Comparison of ENCODE assay signal across 9 cellular contexts in the genomic region with DNA sequence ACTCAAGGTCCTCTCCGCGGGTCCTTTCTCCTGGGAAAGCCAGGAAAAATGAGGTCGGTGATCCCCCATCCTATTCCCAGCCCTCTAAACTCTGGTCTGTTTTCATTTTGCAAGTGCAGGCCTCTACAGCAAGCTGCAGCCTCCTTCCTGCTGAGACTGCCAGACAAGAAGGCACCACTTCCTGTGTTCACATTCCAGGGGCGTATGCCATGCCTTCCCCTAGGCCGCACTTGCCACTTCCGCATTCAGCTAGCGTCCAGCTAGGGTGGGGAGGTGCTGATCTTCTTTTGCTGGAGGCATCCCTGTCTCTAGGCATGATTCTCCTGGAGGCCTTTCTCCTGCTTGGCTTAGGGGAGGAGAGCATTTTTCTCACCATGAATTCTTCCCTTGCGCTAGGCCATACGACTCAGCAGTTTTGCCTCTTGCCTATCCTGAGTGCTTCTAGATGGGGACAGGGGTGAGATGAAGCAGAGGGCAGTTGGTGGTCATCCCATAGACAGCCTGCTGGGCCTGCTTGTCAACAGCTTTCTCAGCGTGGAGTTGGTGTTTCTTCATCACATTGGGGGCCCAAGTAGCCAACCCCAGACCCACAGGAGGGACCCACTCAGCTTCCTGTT.
DNase-seq lines count a peak whose midpoint lies in the region; ATAC-seq and TF ChIP-seq lines count a peak whose summit lies in the region.
"Had no signal": no experiment of that assay in that cellular context is flagged by ENCODE, and none has a peak within 500 bp of the region (broad histone marks: within the 10 kb centered on the region; RNA-seq: fewer than 3 reads in every experiment).

No MANE protein-coding gene starts in this region.

- H3K4me1 ChIP-seq in endodermal cell (ENCODE audit: control insufficient read depth, insufficient read depth, low read length), result peaks cover under 1% of the 10 kb centered on the region
- H3K4me1 ChIP-seq in CD8-positive, alpha-beta memory T cell (ENCODE audit: insufficient read depth, low read length), result peaks cover 12% of the 10 kb centered on the region

- H3K9ac ChIP-seq in endodermal cell (ENCODE audit: extremely low read depth, low read length, poor library complexity, severe bottlenecking), result no peak overlapping the region

- no peak for TF ChIP-seq POLR2A in NB4 (IDR thresholded peaks at IDR 0.05; ENCODE audit: extremely low read depth, insufficient read length)

- no peaks in the 10 kb centered on the region for H3K27me3 ChIP-seq in endodermal cell (ENCODE audit: control insufficient read depth, insufficient read depth, low read length, poor library complexity, severe bottlenecking)
- H3K27me3 ChIP-seq in CD8-positive, alpha-beta memory T cell (ENCODE audit: insufficient read depth, low read length, poor library complexity, severe bottlenecking), result no peaks in the 10 kb centered on the region

- CTCF ChIA-PET in CD8-positive, alpha-beta memory T cell (lab: Charles Lee), result no interaction called here

- TF ChIP-seq CTCF in NB4 (IDR thresholded peaks at IDR 0.05; ENCODE audit: low read depth, low read length) (no peak), endodermal cell (conservative IDR thresholded peaks at IDR 0.05) (no peak), natural killer cell (IDR thresholded peaks at IDR 0.05) (no peak)

- DNase-seq in ELR (ENCODE audit: low read depth) (peak; percentile 46), NB4 (ENCODE audit: low read depth) (peak; percentile 51), endodermal cell (peak; percentile 80), natural killer cell (no peak), amygdala (lab: John Stamatoyannopoulos, UW) (no peak), OCI-M2 (lab: John Stamatoyannopoulos, UW; ENCODE audit: unreplicated experiment) (no peak)
- DNase-seq in CD8-positive, alpha-beta memory T cell, result no peak
- DNase-seq: NCI-H1417 had no signal

- H3K4me3 ChIP-seq in NB4 (ENCODE audit: low read depth, low read length) (no peak overlapping the region), endodermal cell (ENCODE audit: low read length) (no peak overlapping the region)
- no peak overlapping the region for H3K4me3 ChIP-seq in CD8-positive, alpha-beta memory T cell (ENCODE audit: low read length)

- H3K36me3 ChIP-seq in endodermal cell (ENCODE audit: control insufficient read depth, insufficient read depth, low read length), result no peaks in the 10 kb centered on the region
- no peaks in the 10 kb centered on the region for H3K36me3 ChIP-seq in CD8-positive, alpha-beta memory T cell (ENCODE audit: insufficient read depth, low read length)

- POLR2A ChIA-PET in CD8-positive, alpha-beta memory T cell (lab: Charles Lee), result no interaction called here

- H3K27me3 Mint-ChIP-seq in endodermal cell (ENCODE audit: insufficient read depth) (peaks cover 4% of the 10 kb centered on the region), natural killer cell (ENCODE audit: low read depth in 2 of 2) (no peaks in the 10 kb centered on the region)
- H3K27me3 Mint-ChIP-seq in CD8-positive, alpha-beta memory T cell, result peaks cover 5 to 9% of the 10 kb centered on the region in 2 donors

- H3K9me3 Mint-ChIP-seq in endodermal cell (no peaks in the 10 kb centered on the region), natural killer cell (no peaks in the 10 kb centered on the region)
- H3K9me3 Mint-ChIP-seq in CD8-positive, alpha-beta memory T cell, result no peaks in the 10 kb centered on the region
- H3K9me3 Mint-ChIP-seq: central memory CD8-positive, alpha-beta T cell had no signal

- H3K36me3 Mint-ChIP-seq in endodermal cell (ENCODE audit: low read depth), result no peaks in the 10 kb centered on the region
- H3K36me3 Mint-ChIP-seq in natural killer cell, result no peaks in the 10 kb centered on the region
- no peaks in the 10 kb centered on the region for H3K36me3 Mint-ChIP-seq in CD8-positive, alpha-beta memory T cell

- 75 to 87% methylated on average over 5 to 10 of the region's 10 CpGs for WGBS in endodermal cell (ENCODE audit: insufficient coverage in 1 of 2, insufficient read length in 1 of 2), 2 experiments

- H3K4me3 Mint-ChIP-seq in endodermal cell (no peak overlapping the region), natural killer cell (peak overlapping the region; percentile 32)
- H3K4me3 Mint-ChIP-seq in CD8-positive, alpha-beta memory T cell, result peak overlapping the region in 1 of 7 donors; percentile 38
- H3K4me3 Mint-ChIP-seq: central memory CD8-positive, alpha-beta T cell had no signal

- peaks cover 42% of the 10 kb centered on the region for H3K4me1 Mint-ChIP-seq in endodermal cell
- peaks cover 15 to 31% of the 10 kb centered on the region in 2 donors for H3K4me1 Mint-ChIP-seq in natural killer cell
- H3K4me1 Mint-ChIP-seq in CD8-positive, alpha-beta memory T cell, result peaks cover 0 to 4% (median 0%) of the 10 kb centered on the region in 3 donors
- H3K4me1 Mint-ChIP-seq: central memory CD8-positive, alpha-beta T cell had no signal

- peak in 2 of 3 donors; percentile 34 to 49 for ATAC-seq in natural killer cell

- peak overlapping the region; percentile 90 for H3K27ac Mint-ChIP-seq in endodermal cell
- peak overlapping the region in 1 of 2 donors; percentile 78 for H3K27ac Mint-ChIP-seq in natural killer cell
- H3K27ac Mint-ChIP-seq in CD8-positive, alpha-beta memory T cell, result peak overlapping the region in 2 of 8 donors; percentile 56 to 80

- H3K9me3 ChIP-seq in endodermal cell (ENCODE audit: control insufficient read depth, low read length), result no peaks in the 10 kb centered on the region
- H3K9me3 ChIP-seq in CD8-positive, alpha-beta memory T cell (ENCODE audit: low read length), result no peaks in the 10 kb centered on the region

- intact Hi-C loops in natural killer cell (cut with micrococcal nuclease), result no loop called here

- H3K27ac ChIP-seq in endodermal cell (ENCODE audit: low read depth, low read length), result no peak overlapping the region
- no peak overlapping the region for H3K27ac ChIP-seq in CD8-positive, alpha-beta memory T cell (ENCODE audit: low read depth, low read length)

Comparison
In these comparisons a context has a peak if more than half of its experiments do, and no peak if none do; other contexts are left out.
1. DNase-seq: peak in ELR (single experiment), NB4 (single experiment) and endodermal cell (single experiment); none in natural killer cell (single experiment), amygdala (0 of 56), CD8-positive, alpha-beta memory T cell (0 of 5) and OCI-M2 (single experiment).